ENCODE assay signal across 8 cellular contexts in genomic region chr22:41237036-41237706, GRCh38. TPM values are rescaled to one million over a fixed set of nuclear protein-coding genes. Genes with fewer than 3 reads are reported as not detected.
DNase-seq lines count a peak whose midpoint lies in the region; ATAC-seq and TF ChIP-seq lines count a peak whose summit lies in the region.

No MANE protein-coding gene starts in this region.

- H3K27ac ChIP-seq in iPS-20b (ENCODE audit: low read length) (no peak overlapping the region), stomach (peak overlapping the region in 4 of 5 donors; percentile 16 to 72 (median 64))

- no peaks in the 10 kb centered on the region for H3K27me3 Mint-ChIP-seq in activated T-cell treated with anti-CD3 and anti-CD28 coated beads, Interleukin-2, amount 50 U/mL, for 72 hours (ENCODE audit: low read depth)

- H3K9me3 ChIP-seq in iPS-20b (ENCODE audit: insufficient read depth, low read depth, low read length): no peaks in the 10 kb centered on the region
- no peaks in the 10 kb centered on the region for H3K9me3 ChIP-seq in stomach

- intact Hi-C loops in stomach (cut with DNase I; ENCODE audit: low total_unique reads): no loop called here

- H3K27ac Mint-ChIP-seq in activated T-cell treated with anti-CD3 and anti-CD28 coated beads, Interleukin-2, amount 50 U/mL, for 72 hours: no peak overlapping the region

- peak; percentile 5 for ATAC-seq in HG02642 (IDR thresholded peaks at IDR 0.05; ENCODE audit: poor library complexity, unreplicated experiment)
- no peak for ATAC-seq in activated T-cell treated with anti-CD3 and anti-CD28 coated beads, Interleukin-2, amount 50 U/mL, for 72 hours (replicated peaks in 1 of 2)
- ATAC-seq in HG02870 (IDR thresholded peaks at IDR 0.05; ENCODE audit: unreplicated experiment): no peak
- no peak for ATAC-seq in GM19452 (IDR thresholded peaks at IDR 0.05; ENCODE audit: unreplicated experiment)

- H3K4me3 ChIP-seq in iPS-20b (ENCODE audit: low read length) (peak overlapping the region; percentile 54; the same call in 1 of the 2 replicates), stomach (peak overlapping the region; percentile 49 to 56 (median 52))

- H3K4me1 Mint-ChIP-seq in activated T-cell treated with anti-CD3 and anti-CD28 coated beads, Interleukin-2, amount 50 U/mL, for 72 hours (ENCODE audit: low read depth): peaks cover 13% of the 10 kb centered on the region

- H3K27me3 ChIP-seq in iPS-20b (ENCODE audit: insufficient read depth, low read length) (no peaks in the 10 kb centered on the region), stomach (no peaks in the 10 kb centered on the region)

- H3K9ac ChIP-seq in iPS-20b (ENCODE audit: low read depth, low read length): no peak overlapping the region

- H3K9me3 Mint-ChIP-seq in activated T-cell treated with anti-CD3 and anti-CD28 coated beads, Interleukin-2, amount 50 U/mL, for 72 hours: no peaks in the 10 kb centered on the region

- no peak for TF ChIP-seq EP300 in stomach (IDR thresholded peaks at IDR 0.05)

- TF ChIP-seq POLR2A in stomach (IDR thresholded peaks at IDR 0.05): no peak

- peak in 2 of 7 experiments; percentile 60 to 62 for TF ChIP-seq CTCF in stomach (IDR thresholded peaks at IDR 0.05)

- DNase-seq in activated T-cell treated with anti-CD3 and anti-CD28 coated beads, Interleukin-2, amount 50 U/mL, for 72 hours: no peak
- DNase-seq in stomach (no peak), islet precursor cell (no peak)
- no peak for DNase-seq in activated naive CD4-positive, alpha-beta T cell (lab: John Stamatoyannopoulos, UW)

- H3K4me1 ChIP-seq in iPS-20b (ENCODE audit: insufficient read depth, low read length) (no peaks in the 10 kb centered on the region), stomach (peaks cover 22 to 27% (median 26%) of the 10 kb centered on the region in 4 donors)

- 28 to 73% (median 43%) methylated on average over 5 to 33 of the region's 33 CpGs for WGBS in stomach, 5 donors

- H3K4me3 Mint-ChIP-seq in activated T-cell treated with anti-CD3 and anti-CD28 coated beads, Interleukin-2, amount 50 U/mL, for 72 hours: peak overlapping the region; percentile 75 to 79

- no peaks in the 10 kb centered on the region for H3K36me3 ChIP-seq in iPS-20b (ENCODE audit: insufficient read depth, low read depth, low read length)
- no peaks in the 10 kb centered on the region for H3K36me3 ChIP-seq in stomach

- H3K36me3 Mint-ChIP-seq in activated T-cell treated with anti-CD3 and anti-CD28 coated beads, Interleukin-2, amount 50 U/mL, for 72 hours (ENCODE audit: insufficient read depth in 2 of 2): peaks cover 0 to 1% of the 10 kb centered on the region in 2 donors

RNA-seq across cellular contexts. Expression of gene CHADL, which starts 3.6 kb away (rescaled TPM):
- 1 to 10 TPM in 1 of 2 donors, under 1 TPM in 1; 0.55 to 1.4 TPM for total RNA-seq in activated T-cell treated with anti-CD3 and anti-CD28 coated beads, Interleukin-2, amount 50 U/mL, for 72 hours
- total RNA-seq in stomach: 10 to 100 TPM in 1 of 5 donors, 1 to 10 TPM in 4; 1.4 to 15.6 (median 5.8) TPM
- polyA plus RNA-seq in stomach: 1 to 10 TPM; 2.0 to 5.4 (median 5.4) TPM

RNA-seq across cellular contexts. Expression of gene L3MBTL2, which starts 32.1 kb away (rescaled TPM):
- total RNA-seq in activated T-cell treated with anti-CD3 and anti-CD28 coated beads, Interleukin-2, amount 50 U/mL, for 72 hours: 10 to 100 TPM; 21.9 to 25.6 TPM
- 10 to 100 TPM in 4 of 5 donors, 1 to 10 TPM in 1; 3.2 to 69.6 (median 15.1) TPM for total RNA-seq in stomach
- 10 to 100 TPM; 11.0 to 13.2 (median 11.5) TPM for polyA plus RNA-seq in stomach

RNA-seq across cellular contexts. Expression of gene RANGAP1, which starts 48.8 kb away (rescaled TPM):
- total RNA-seq in activated T-cell treated with anti-CD3 and anti-CD28 coated beads, Interleukin-2, amount 50 U/mL, for 72 hours: 100 to 1,000 TPM; 162 to 217 TPM
- total RNA-seq in stomach: 100 to 1,000 TPM in 2 of 5 donors, 10 to 100 TPM in 3; 18.9 to 127 (median 61.7) TPM
- 10 to 100 TPM; 29.5 to 40.0 (median 37.0) TPM for polyA plus RNA-seq in stomach
